ENCODE assay signal across 18 cellular contexts in genomic region chr3:187801152-187801551, GRCh38. TPM values are rescaled to one million over a fixed set of nuclear protein-coding genes. Genes with fewer than 3 reads are reported as not detected.
A peak's percentile ranks its signal among the peaks of the same experiment; 100 is the strongest.
DNase-seq lines count a peak whose midpoint lies in the region; ATAC-seq and TF ChIP-seq lines count a peak whose summit lies in the region.
"Had no signal": no experiment of that assay in that cellular context is flagged by ENCODE, and none has a peak within 500 bp of the region (broad histone marks: within the 10 kb centered on the region; RNA-seq: fewer than 3 reads in every experiment).

No MANE protein-coding gene starts in this region.

- peaks cover 17 to 28% of the 10 kb centered on the region in 2 donors for H3K36me3 Mint-ChIP-seq in activated T-cell treated with anti-CD3 and anti-CD28 coated beads, Interleukin-2, amount 50 U/mL, for 72 hours (ENCODE audit: insufficient read depth in 2 of 2)
- H3K36me3 Mint-ChIP-seq in activated CD4-positive, alpha-beta memory T cell treated with anti-CD3 and anti-CD28 coated beads for 36 hours, result peaks cover 9% of the 10 kb centered on the region
- peaks cover 5% of the 10 kb centered on the region for H3K36me3 Mint-ChIP-seq in activated naive CD8-positive, alpha-beta T cell
- no peaks in the 10 kb centered on the region for H3K36me3 Mint-ChIP-seq in stimulated activated effector memory CD8-positive, alpha-beta T cell treated with anti-CD3 and anti-CD28 coated beads, Interleukin-12 subunit alpha, Interleukin-12 subunit beta, amount 100 ng/mL, for 72 hours

- ATAC-seq in activated T-cell treated with anti-CD3 and anti-CD28 coated beads, Interleukin-2, amount 50 U/mL, for 72 hours (replicated peaks in 1 of 2), result no peak
- no peak for ATAC-seq in stimulated activated effector memory CD8-positive, alpha-beta T cell treated with anti-CD3 and anti-CD28 coated beads, Interleukin-12 subunit alpha, Interleukin-12 subunit beta, amount 100 ng/mL, for 72 hours
- no peak for ATAC-seq in right lobe of liver

- CTCF ChIA-PET in activated CD4-positive, alpha-beta memory T cell treated with anti-CD3 and anti-CD28 coated beads for 36 hours (lab: Charles Lee), result interaction anchor here (1.2 to 5.8 kb wide), 4 partner anchors 54 to 483 kb away, joined by 4 to 44 read pairs (median 20); no protein-coding TSS in a partner anchor

- no peak for DNase-seq in activated T-cell treated with anti-CD3 and anti-CD28 coated beads, Interleukin-2, amount 50 U/mL, for 72 hours
- no peak for DNase-seq in activated T-cell treated with anti-CD3 and anti-CD28 coated beads, Interleukin-2, amount 50 U/mL, for 48 hours
- DNase-seq in activated CD4-positive, alpha-beta memory T cell treated with anti-CD3 and anti-CD28 coated beads for 36 hours, result no peak
- DNase-seq in stimulated activated effector memory CD8-positive, alpha-beta T cell treated with anti-CD3 and anti-CD28 coated beads, Interleukin-12 subunit alpha, Interleukin-12 subunit beta, amount 100 ng/mL, for 72 hours (ENCODE audit: low spot score in 2 of 2), result no peak
- DNase-seq in COLO668 (lab: John Stamatoyannopoulos, UW; ENCODE audit: unreplicated experiment) (no peak), right lobe of liver (no peak)
- DNase-seq: BE2C; Caco-2; HFFc6; MV-4-11; NCI-H1417 treated with DMSO at 0.1 percent for 48 hours; NCI-H2029; NCI-H526 treated with DMSO at 0.1 percent for 48 hours; NK-92 treated with Interleukin-12 subunit alpha and Interleukin-12 subunit beta, amount 100 ng/mL, for 24 hours; OCI-M1 had no signal

- WGBS in right lobe of liver (ENCODE audit: insufficient coverage, low coverage, low lambda C conversion rate, missing lambda C conversion rate), result 69% methylated on average over 5 of the region's 5 CpGs

- POLR2A ChIA-PET in activated CD4-positive, alpha-beta memory T cell treated with anti-CD3 and anti-CD28 coated beads for 36 hours (lab: Charles Lee), result interaction anchor here (1.3 to 6.5 kb wide), 7 partner anchors 12 to 483 kb away, joined by 3 to 102 read pairs (median 5); partner anchors contain the start of gene BCL6

- H3K9me3 Mint-ChIP-seq in activated T-cell treated with anti-CD3 and anti-CD28 coated beads, Interleukin-2, amount 50 U/mL, for 72 hours, result peaks cover 11 to 13% of the 10 kb centered on the region in 2 donors
- peaks cover 3% of the 10 kb centered on the region for H3K9me3 Mint-ChIP-seq in activated CD4-positive, alpha-beta memory T cell treated with anti-CD3 and anti-CD28 coated beads for 36 hours
- H3K9me3 Mint-ChIP-seq in activated naive CD8-positive, alpha-beta T cell (ENCODE audit: low read depth), result no peaks in the 10 kb centered on the region
- peaks cover 6% of the 10 kb centered on the region for H3K9me3 Mint-ChIP-seq in stimulated activated effector memory CD8-positive, alpha-beta T cell treated with anti-CD3 and anti-CD28 coated beads, Interleukin-12 subunit alpha, Interleukin-12 subunit beta, amount 100 ng/mL, for 72 hours

- no peaks in the 10 kb centered on the region for H3K9me3 ChIP-seq in right lobe of liver
- H3K9me3 ChIP-seq: BE2C, Caco-2 had no signal

- H3K4me3 ChIP-seq in right lobe of liver, result no peak overlapping the region

- H3K27me3 Mint-ChIP-seq in activated T-cell treated with anti-CD3 and anti-CD28 coated beads, Interleukin-2, amount 50 U/mL, for 72 hours (ENCODE audit: low read depth), result no peaks in the 10 kb centered on the region
- no peaks in the 10 kb centered on the region for H3K27me3 Mint-ChIP-seq in activated CD4-positive, alpha-beta memory T cell treated with anti-CD3 and anti-CD28 coated beads for 36 hours
- no peaks in the 10 kb centered on the region for H3K27me3 Mint-ChIP-seq in activated naive CD8-positive, alpha-beta T cell

- peaks cover 0 to 14% (median 2%) of the 10 kb centered on the region in 4 donors for H3K4me1 ChIP-seq in right lobe of liver
- H3K4me1 ChIP-seq: BE2C had no signal

- no peaks in the 10 kb centered on the region for H3K36me3 ChIP-seq in right lobe of liver
- H3K36me3 ChIP-seq: BE2C had no signal

- intact Hi-C loops in activated CD4-positive, alpha-beta memory T cell treated with anti-CD3 and anti-CD28 coated beads for 36 hours (cut with micrococcal nuclease), result loop anchor here (2.0 to 10.0 kb wide), 10 partner anchors 351 to 1244 kb away; partner anchors contain the start of gene LPP
- intact Hi-C loops in right lobe of liver (cut with DNase I), result loop anchor here in 1 of 2 donors (10.0 kb wide), 1 partner anchor 154 kb away; no protein-coding TSS in a partner anchor

- H3K4me3 Mint-ChIP-seq in activated T-cell treated with anti-CD3 and anti-CD28 coated beads, Interleukin-2, amount 50 U/mL, for 72 hours, result peak overlapping the region; percentile 54 to 77
- H3K4me3 Mint-ChIP-seq in activated CD4-positive, alpha-beta memory T cell treated with anti-CD3 and anti-CD28 coated beads for 36 hours, result peak overlapping the region; percentile 57
- no peak overlapping the region for H3K4me3 Mint-ChIP-seq in activated naive CD8-positive, alpha-beta T cell
- H3K4me3 Mint-ChIP-seq in stimulated activated effector memory CD8-positive, alpha-beta T cell treated with anti-CD3 and anti-CD28 coated beads, Interleukin-12 subunit alpha, Interleukin-12 subunit beta, amount 100 ng/mL, for 72 hours, result peak overlapping the region; percentile 58
- H3K4me3 Mint-ChIP-seq: HFFc6, IgD-negative memory B cell had no signal

- H3K27ac Mint-ChIP-seq in activated T-cell treated with anti-CD3 and anti-CD28 coated beads, Interleukin-2, amount 50 U/mL, for 72 hours, result peak overlapping the region; percentile 98
- H3K27ac Mint-ChIP-seq in activated CD4-positive, alpha-beta memory T cell treated with anti-CD3 and anti-CD28 coated beads for 36 hours, result peak overlapping the region; percentile 95
- peak overlapping the region; percentile 52 for H3K27ac Mint-ChIP-seq in activated naive CD8-positive, alpha-beta T cell
- peak overlapping the region; percentile 96 for H3K27ac Mint-ChIP-seq in stimulated activated effector memory CD8-positive, alpha-beta T cell treated with anti-CD3 and anti-CD28 coated beads, Interleukin-12 subunit alpha, Interleukin-12 subunit beta, amount 100 ng/mL, for 72 hours
- H3K27ac Mint-ChIP-seq: HFFc6, IgD-negative memory B cell had no signal

- peaks cover 89% of the 10 kb centered on the region for H3K4me1 Mint-ChIP-seq in activated T-cell treated with anti-CD3 and anti-CD28 coated beads, Interleukin-2, amount 50 U/mL, for 72 hours (ENCODE audit: low read depth)
- peaks cover 80% of the 10 kb centered on the region for H3K4me1 Mint-ChIP-seq in activated CD4-positive, alpha-beta memory T cell treated with anti-CD3 and anti-CD28 coated beads for 36 hours (ENCODE audit: low read depth)
- H3K4me1 Mint-ChIP-seq in activated naive CD8-positive, alpha-beta T cell (ENCODE audit: low read depth), result peaks cover 67% of the 10 kb centered on the region
- H3K4me1 Mint-ChIP-seq in stimulated activated effector memory CD8-positive, alpha-beta T cell treated with anti-CD3 and anti-CD28 coated beads, Interleukin-12 subunit alpha, Interleukin-12 subunit beta, amount 100 ng/mL, for 72 hours, result peaks cover 86% of the 10 kb centered on the region

- TF ChIP-seq POLR2A in right lobe of liver (IDR thresholded peaks at IDR 0.05), result no peak

- H3K27me3 ChIP-seq in right lobe of liver, result no peaks in the 10 kb centered on the region
- H3K27me3 ChIP-seq: BE2C had no signal

- no peak overlapping the region for H3K27ac ChIP-seq in right lobe of liver
- H3K27ac ChIP-seq: RWPE1 had no signal

- no peak for TF ChIP-seq CTCF in right lobe of liver (IDR thresholded peaks at IDR 0.05)

RNA-seq across cellular contexts. Expression of gene BCL6, which starts 55.9 kb away (rescaled TPM):
- total RNA-seq in activated T-cell treated with anti-CD3 and anti-CD28 coated beads, Interleukin-2, amount 50 U/mL, for 72 hours, result 100 to 1,000 TPM; 106 to 118 TPM
- 10 to 100 TPM; 41.4 to 51.3 TPM for total RNA-seq in activated CD4-positive, alpha-beta memory T cell treated with anti-CD3 and anti-CD28 coated beads for 36 hours
- 10 to 100 TPM; 29.1 to 67.5 (median 41.8) TPM for total RNA-seq in right lobe of liver
